17 cellular contexts compared by ENCODE assay signal in genomic region chr4:17082186-17082585, GRCh38.
"Had no signal": no experiment of that assay in that cellular context is flagged by ENCODE, and none has a peak within 500 bp of the region (broad histone marks: within the 10 kb centered on the region; RNA-seq: fewer than 3 reads in every experiment).

No MANE protein-coding gene starts in this region.

- H3K9me3 Mint-ChIP-seq: activated CD4-positive, alpha-beta memory T cell treated with anti-CD3 and anti-CD28 coated beads for 36 hours; activated naive CD8-positive, alpha-beta T cell treated with anti-CD3 and anti-CD28 coated beads, Interleukin-2, amount 50 U/mL, for 24 hours; immature natural killer cell; neural progenitor cell had no signal

- H3K27ac Mint-ChIP-seq: activated CD4-positive, alpha-beta memory T cell treated with anti-CD3 and anti-CD28 coated beads for 36 hours; activated naive CD8-positive, alpha-beta T cell treated with anti-CD3 and anti-CD28 coated beads, Interleukin-2, amount 50 U/mL, for 24 hours; immature natural killer cell; neural progenitor cell had no signal

- H3K4me1 Mint-ChIP-seq: activated naive CD8-positive, alpha-beta T cell treated with anti-CD3 and anti-CD28 coated beads, Interleukin-2, amount 50 U/mL, for 24 hours; immature natural killer cell; neural progenitor cell had no signal

- H3K9me3 ChIP-seq: lower lobe of right lung, stomach, thoracic aorta had no signal

- H3K36me3 Mint-ChIP-seq: activated CD4-positive, alpha-beta memory T cell treated with anti-CD3 and anti-CD28 coated beads for 36 hours; immature natural killer cell; neural progenitor cell had no signal

- H3K4me1 ChIP-seq: lower lobe of right lung, neural progenitor cell, stomach had no signal

- H3K27me3 ChIP-seq: neural progenitor cell, stomach had no signal

- H3K4me3 Mint-ChIP-seq: activated CD4-positive, alpha-beta memory T cell treated with anti-CD3 and anti-CD28 coated beads for 36 hours; activated naive CD8-positive, alpha-beta T cell treated with anti-CD3 and anti-CD28 coated beads, Interleukin-2, amount 50 U/mL, for 24 hours; immature natural killer cell; neural progenitor cell had no signal

- H3K4me3 ChIP-seq: coronary artery, lower lobe of right lung, neural progenitor cell, stomach, thoracic aorta had no signal

- H3K27ac ChIP-seq: coronary artery, lower lobe of right lung, neural progenitor cell, stomach, thoracic aorta had no signal

- DNase-seq: activated CD4-positive, alpha-beta memory T cell treated with anti-CD3 and anti-CD28 coated beads for 36 hours; activated CD4-positive, CD25-positive, alpha-beta regulatory T cell treated with anti-CD3 and anti-CD28 coated beads, Interleukin-2, amount 50 U/mL, for 72 hours; activated CD8-positive, alpha-beta memory T cell treated with anti-CD3 and anti-CD28 coated beads, Interleukin-2, amount 50 U/mL, for 4 hours; activated naive CD4-positive, alpha-beta T cell; activated naive CD8-positive, alpha-beta T cell treated with anti-CD3 and anti-CD28 coated beads, Interleukin-2, amount 50 U/mL, for 24 hours; caudate nucleus; effector CD8-positive, alpha-beta T cell; immature natural killer cell; left cardiac atrium; lower lobe of right lung; midbrain; retina; stimulated activated CD4-positive, alpha-beta T cell treated with anti-CD3 and anti-CD28 coated beads, Interleukin-4, amount 100 ng/mL, for 4 hours; stomach had no signal

- H3K36me3 ChIP-seq: lower lobe of right lung, neural progenitor cell, stomach, thoracic aorta had no signal

- H3K4me2 ChIP-seq: neural progenitor cell had no signal

- H3K9ac ChIP-seq: neural progenitor cell had no signal
